8 cellular contexts compared by ENCODE assay signal in the genomic region with DNA sequence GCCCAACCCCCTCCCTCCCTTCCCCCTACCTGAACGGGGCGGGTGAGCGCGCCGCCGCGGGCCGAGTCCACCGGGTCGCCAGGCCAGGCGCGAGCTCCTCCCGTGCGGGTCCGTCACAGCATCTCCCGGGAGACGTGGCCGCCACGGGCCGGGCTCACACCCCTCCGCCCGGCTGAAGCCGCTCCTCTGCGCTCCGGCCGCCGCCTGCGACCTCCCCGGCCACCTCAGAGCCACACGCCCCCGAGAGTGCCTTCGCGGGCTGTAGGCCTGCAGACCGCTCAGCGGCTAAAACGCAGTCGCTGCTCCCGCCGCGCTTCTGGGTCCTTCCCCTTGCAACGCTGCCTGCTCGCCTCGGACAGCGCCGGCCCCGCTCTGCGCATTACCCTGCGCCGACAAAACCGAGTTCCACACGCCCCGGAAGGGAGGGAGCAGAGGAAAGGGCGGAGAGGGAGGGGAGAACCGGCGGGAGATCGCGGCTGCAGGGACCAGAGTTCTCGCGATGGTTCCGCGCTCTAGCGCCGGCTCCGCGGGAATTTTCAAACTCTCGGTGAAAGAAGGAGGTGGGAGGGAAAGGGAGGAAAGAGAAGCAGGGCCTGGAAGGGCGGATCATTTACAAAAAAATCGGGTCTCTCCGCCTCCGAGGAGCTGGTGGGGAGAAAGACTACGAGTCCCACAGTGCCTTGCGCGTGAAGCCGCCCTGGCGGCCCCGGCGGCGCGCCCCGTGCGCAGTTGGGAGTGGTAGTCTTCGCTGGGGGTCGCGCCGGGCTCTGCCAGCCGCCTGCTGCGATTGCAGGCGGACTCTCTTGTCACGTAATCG. TPM values are rescaled to one million over a fixed set of nuclear protein-coding genes. Genes with fewer than 3 reads are reported as not detected.
DNase-seq lines count a peak whose midpoint lies in the region; ATAC-seq and TF ChIP-seq lines count a peak whose summit lies in the region.

TSS of gene AHCTF1 (minus strand) at position 400 of the 817 bp plus-strand sequence. CDS start 13,578 bp downstream, outside the sequence.

- intact Hi-C loops in activated T-helper 2 cell treated with anti-CD3 and anti-CD28 coated beads, Interferon-gamma antibody, Interleukin-2, Interleukin-4, amounts not matched to agents 10 μg/mL and 5 μg/mL and 100 μg/mL, durations not matched to agents 14 hours and 24 hours and 36 hours (cut with micrococcal nuclease) = loop anchor here (2.0 to 10.0 kb wide), 9 partner anchors 39 to 1896 kb away; partner anchors contain the start of genes CNST, SCCPDH, SH3BP5L and SMYD3
- intact Hi-C loops in natural killer cell (cut with micrococcal nuclease) = loop anchor here (2.0 to 5.0 kb wide), 2 partner anchors 146 to 279 kb away; partner anchors contain the start of gene ZNF670

- ATAC-seq in RWPE2 (ENCODE audit: low read depth) = peak; percentile 96
- ATAC-seq in natural killer cell = peak; percentile 85 to 96 (median 88)

- peaks cover 36% of the 10 kb centered on the region for H3K36me3 Mint-ChIP-seq in activated T-helper 2 cell treated with anti-CD3 and anti-CD28 coated beads, Interferon-gamma antibody, Interleukin-2, Interleukin-4, amounts not matched to agents 10 μg/mL and 5 μg/mL and 100 μg/mL, durations not matched to agents 14 hours and 24 hours and 36 hours (ENCODE audit: low read depth)
- H3K36me3 Mint-ChIP-seq in natural killer cell = no peaks in the 10 kb centered on the region

- no peaks in the 10 kb centered on the region for H3K4me1 ChIP-seq in RWPE2 (ENCODE audit: insufficient read depth, poor library complexity, severe bottlenecking)

- peak within 1 kb of the TSS; percentile 92 for H3K4me3 Mint-ChIP-seq in activated T-helper 2 cell treated with anti-CD3 and anti-CD28 coated beads, Interferon-gamma antibody, Interleukin-2, Interleukin-4, amounts not matched to agents 10 μg/mL and 5 μg/mL and 100 μg/mL, durations not matched to agents 14 hours and 24 hours and 36 hours (ENCODE audit: low read depth)
- H3K4me3 Mint-ChIP-seq in natural killer cell = peak within 1 kb of the TSS; percentile 96

- peak within 1 kb of the TSS; percentile 87 for H3K27ac ChIP-seq in RWPE2 (ENCODE audit: poor library complexity, severe bottlenecking)

- H3K9me3 ChIP-seq in RWPE2 (ENCODE audit: severe bottlenecking) = no peaks in the 10 kb centered on the region

- H3K9me3 Mint-ChIP-seq in activated T-helper 2 cell treated with anti-CD3 and anti-CD28 coated beads, Interferon-gamma antibody, Interleukin-2, Interleukin-4, amounts not matched to agents 10 μg/mL and 5 μg/mL and 100 μg/mL, durations not matched to agents 14 hours and 24 hours and 36 hours = no peaks in the 10 kb centered on the region
- H3K9me3 Mint-ChIP-seq in natural killer cell = no peaks in the 10 kb centered on the region

- H3K4me3 ChIP-seq in RWPE2 (ENCODE audit: severe bottlenecking) (peak within 1 kb of the TSS; percentile 90), fibroblast of mammary gland (ENCODE audit: control insufficient read depth, low read depth, low read length) (peak within 1 kb of the TSS; percentile 88)

- peaks cover 19% of the 10 kb centered on the region for H3K36me3 ChIP-seq in RWPE2 (ENCODE audit: low read depth)

- H3K27ac Mint-ChIP-seq in activated T-helper 2 cell treated with anti-CD3 and anti-CD28 coated beads, Interferon-gamma antibody, Interleukin-2, Interleukin-4, amounts not matched to agents 10 μg/mL and 5 μg/mL and 100 μg/mL, durations not matched to agents 14 hours and 24 hours and 36 hours = peak within 1 kb of the TSS; percentile 92
- H3K27ac Mint-ChIP-seq in natural killer cell = peak within 1 kb of the TSS; percentile 91 to 94

- TF ChIP-seq CTCF in RWPE2 (IDR thresholded peaks at IDR 0.05; ENCODE audit: poor library complexity, severe bottlenecking) = no peak
- no peak for TF ChIP-seq CTCF in fibroblast of mammary gland (conservative IDR thresholded peaks at IDR 0.05; ENCODE audit: control insufficient read depth, insufficient read depth, low read depth, low read length)
- no peak for TF ChIP-seq CTCF in natural killer cell (IDR thresholded peaks at IDR 0.05)

- H3K27me3 Mint-ChIP-seq in activated T-helper 2 cell treated with anti-CD3 and anti-CD28 coated beads, Interferon-gamma antibody, Interleukin-2, Interleukin-4, amounts not matched to agents 10 μg/mL and 5 μg/mL and 100 μg/mL, durations not matched to agents 14 hours and 24 hours and 36 hours (ENCODE audit: low read depth) = no peaks in the 10 kb centered on the region
- H3K27me3 Mint-ChIP-seq in natural killer cell (ENCODE audit: low read depth in 2 of 2) = no peaks in the 10 kb centered on the region

- DNase-seq in EH (ENCODE audit: low read depth) (peak; percentile 99), H4 (ENCODE audit: low spot score) (peak; percentile 95), LoVo (ENCODE audit: low spot score) (peak; percentile 98), RWPE2 (ENCODE audit: low spot score) (peak; percentile 87), fibroblast of mammary gland (ENCODE audit: low read depth) (peak; percentile 97), natural killer cell (peak; percentile 85)
- DNase-seq in activated T-helper 2 cell treated with anti-CD3 and anti-CD28 coated beads, Interferon-gamma antibody, Interleukin-2, Interleukin-4, amounts not matched to agents 10 μg/mL and 5 μg/mL and 100 μg/mL, durations not matched to agents 14 hours and 24 hours and 36 hours (ENCODE audit: low spot score) = peak; percentile 94
- peak; percentile 96 for DNase-seq in stimulated activated naive CD4-positive, alpha-beta T cell treated with Interleukin-2 at 50 U/mL for 16 hours (lab: John Stamatoyannopoulos, UW)

- no peaks in the 10 kb centered on the region for H3K27me3 ChIP-seq in RWPE2 (ENCODE audit: insufficient read depth, poor library complexity, severe bottlenecking)

- peaks cover 19% of the 10 kb centered on the region for H3K4me1 Mint-ChIP-seq in activated T-helper 2 cell treated with anti-CD3 and anti-CD28 coated beads, Interferon-gamma antibody, Interleukin-2, Interleukin-4, amounts not matched to agents 10 μg/mL and 5 μg/mL and 100 μg/mL, durations not matched to agents 14 hours and 24 hours and 36 hours (ENCODE audit: low read depth)
- H3K4me1 Mint-ChIP-seq in natural killer cell = peaks cover 33 to 35% of the 10 kb centered on the region in 2 donors

RNA-seq across cellular contexts. Expression of gene AHCTF1, which starts in this region (rescaled TPM):
- 18.1 and 21.4 TPM in 2 replicates for total RNA-seq in H4 (2014; rRNA removed; shearing (Covaris generic))
- total RNA-seq in activated T-helper 2 cell treated with anti-CD3 and anti-CD28 coated beads, Interferon-gamma antibody, Interleukin-2, Interleukin-4, amounts not matched to agents 10 μg/mL and 5 μg/mL and 100 μg/mL, durations not matched to agents 14 hours and 24 hours and 36 hours = 47.2 and 47.7 TPM in 2 replicates
- total RNA-seq in natural killer cell = 10 to 100 TPM; 46.5 to 50.2 (median 47.4) TPM

Comparison
In these comparisons a context has a peak if more than half of its experiments do, and no peak if none do; other contexts are left out.
1. Peak in every context shown above with its lines: DNase-seq, ATAC-seq, H3K4me3 ChIP-seq and H3K27ac ChIP-seq.